ENCODE assay signal across 15 cellular contexts in the genomic region with DNA sequence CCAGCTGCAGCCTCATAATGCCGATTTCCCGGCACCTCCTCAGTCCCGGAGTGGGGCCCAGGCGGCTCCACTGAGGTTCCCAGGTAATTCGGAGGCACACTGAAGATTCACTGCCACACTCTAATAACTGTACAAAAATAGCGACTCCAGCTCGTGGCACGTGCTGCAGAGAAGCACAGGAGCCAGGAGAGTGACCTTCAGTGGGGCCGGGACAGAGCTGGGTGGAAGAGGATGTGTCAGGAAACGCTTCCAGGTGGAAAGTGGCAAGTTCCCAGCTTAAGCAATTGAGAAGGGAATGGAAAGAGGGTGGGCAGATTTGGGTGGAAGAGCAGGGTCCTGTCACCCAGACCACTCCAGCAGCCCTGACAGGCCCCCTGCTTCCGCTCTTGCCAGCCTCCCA. TPM values are rescaled to one million over a fixed set of nuclear protein-coding genes. Genes with fewer than 3 reads are reported as not detected.
DNase-seq lines count a peak whose midpoint lies in the region; ATAC-seq, FAIRE-seq and TF ChIP-seq lines count a peak whose summit lies in the region.
"Had no signal": no experiment of that assay in that cellular context is flagged by ENCODE, and none has a peak within 500 bp of the region (broad histone marks: within the 10 kb centered on the region; RNA-seq: fewer than 3 reads in every experiment).

No MANE protein-coding gene starts in this region.

- H4K20me1 ChIP-seq in IMR-90 (ENCODE audit: insufficient read depth, low read length) (no peaks in the 10 kb centered on the region; the same call in 1 of the 2 replicates), H1 (replicated peaks in 1 of 2; ENCODE audit: control insufficient read depth in 1 of 2, insufficient read depth in 2 of 2, low read length in 2 of 2) (peaks cover 0 to 2% of the 10 kb centered on the region in 2 experiments)

- DNase-seq in Right ventricle myocardium superior (no peak), cardiac septum (ENCODE audit: low spot score) (no peak), IMR-90 (no peak), H1 (ENCODE audit: low read depth in 1 of 2, low spot score in 2 of 2) (no peak)
- DNase-seq: ACHN; CD4-positive, CD25-positive, alpha-beta regulatory T cell; DMS79; H9 had no signal

- peaks cover 15 to 26% of the 10 kb centered on the region in 2 experiments for H3K79me1 ChIP-seq in IMR-90 (ENCODE audit: low read depth in 1 of 2, low read length in 2 of 2)
- no peaks in the 10 kb centered on the region for H3K79me1 ChIP-seq in H1 (ENCODE audit: low read depth, low read length)

- H3K23ac ChIP-seq in IMR-90 (ENCODE audit: low read depth, low read length): no peak overlapping the region
- no peak overlapping the region for H3K23ac ChIP-seq in H1 (ENCODE audit: insufficient read length)

- TF ChIP-seq RAD21 in IMR-90 (IDR thresholded peaks at IDR 0.05; ENCODE audit: low read length) (no peak), H1 (IDR thresholded peaks at IDR 0.05 in 1 of 2, conservative IDR thresholded peaks at IDR 0.05 in 1 of 2; ENCODE audit: low read depth in 2 of 2, low read length in 2 of 2) (no peak)

- H2BK12ac ChIP-seq in H1 (ENCODE audit: low read depth, low read length): 0 out of 2 replicates have a peak overlapping the region, but pooled peaks have one; percentile 39

- H2BK15ac ChIP-seq in IMR-90 (ENCODE audit: low read depth, low read length): no peak overlapping the region
- no peak overlapping the region for H2BK15ac ChIP-seq in H1 (ENCODE audit: low read length)

- H3K18ac ChIP-seq in IMR-90 (ENCODE audit: low read depth, low read length) (no peak overlapping the region), H1 (ENCODE audit: extremely low read depth, low read length) (no peak overlapping the region)

- CTCF ChIA-PET in IMR-90 (lab: Yijun Ruan, JAX) (no interaction called here), H1 (lab: Charles Lee; ENCODE audit: partially characterized antibody) (no interaction called here)

- no peak overlapping the region for H3K4ac ChIP-seq in IMR-90 (ENCODE audit: low read depth, low read length)
- H3K4ac ChIP-seq in H1 (replicated peaks; ENCODE audit: insufficient read length, low read depth, low read length): no peak overlapping the region

- H3K36me3 Mint-ChIP-seq in nephron (ENCODE audit: low read depth): no peaks in the 10 kb centered on the region
- no peaks in the 10 kb centered on the region for H3K36me3 Mint-ChIP-seq in stimulated activated memory B cell treated with anti-CD40 and anti-IgM and Interleukin-4, amounts not matched to agents 10 μg/mL and 1 μg/mL and 100 μg/mL, for 72 hours
- H3K36me3 Mint-ChIP-seq: CD4-positive, CD25-positive, alpha-beta regulatory T cell had no signal

- no peak for TF ChIP-seq POLR2A in IMR-90 (IDR thresholded peaks at IDR 0.05; ENCODE audit: low read depth, low read length)
- TF ChIP-seq POLR2A in H1 (IDR thresholded peaks at IDR 0.05; ENCODE audit: control extremely low read depth in 1 of 2, low read depth in 2 of 2, low read length in 2 of 2): no peak

- H3K56ac ChIP-seq in IMR-90 (ENCODE audit: extremely low read depth, insufficient read depth, low read length) (no peak overlapping the region), H1 (replicated peaks; ENCODE audit: insufficient read length, low read depth, low read length) (no peak overlapping the region)

- dilution Hi-C loops in IMR-90 (cut with HindIII; ENCODE audit: low sequenced_read_pairs, unreplicated experiment): no loop called here

- H4K91ac ChIP-seq in IMR-90 (ENCODE audit: insufficient read depth, low read depth, low read length): no peak overlapping the region
- H4K91ac ChIP-seq in H1 (replicated peaks; ENCODE audit: insufficient read length, low read length): no peak overlapping the region

- H3K27ac Mint-ChIP-seq in nephron: no peak overlapping the region
- no peak overlapping the region for H3K27ac Mint-ChIP-seq in stimulated activated memory B cell treated with anti-CD40 and anti-IgM and Interleukin-4, amounts not matched to agents 10 μg/mL and 1 μg/mL and 100 μg/mL, for 72 hours
- H3K27ac Mint-ChIP-seq: GM23338, H9 had no signal

- H2AK9ac ChIP-seq in IMR-90 (replicated peaks; ENCODE audit: low read depth, low read length, poor library complexity): peak overlapping the region; percentile 72

- 80% methylated on average over 1 of the region's 11 CpGs; no CpG with 5 or more reads in 1 of the 2 experiments for WGBS in IMR-90 (ENCODE audit: extremely low coverage in 2 of 2, insufficient read length in 1 of 2), 2 experiments
- WGBS in H1 (ENCODE audit: extremely low coverage in 1 of 2, insufficient coverage in 1 of 2, insufficient read length in 1 of 2, insufficient replicate concordance in 2 of 2, low coverage in 1 of 2, low lambda C conversion rate in 2 of 2, missing lambda C conversion rate in 1 of 2), 2 experiments: 90% methylated on average over 11 of the region's 11 CpGs; no CpG with 5 or more reads in 1 of the 2 experiments

- H3K9me3 ChIP-seq in IMR-90 (ENCODE audit: control insufficient read depth, insufficient read depth, low read length) (no peaks in the 10 kb centered on the region), H1 (ENCODE audit: insufficient read depth in 2 of 2, low read depth in 1 of 2, low read length in 1 of 2) (no peaks in the 10 kb centered on the region)
- H3K9me3 ChIP-seq: BLaER1 treated with 17β-estradiol and CSF1 and Interleukin-3, amounts not matched to agents 10 nM and 100 nM had no signal

- intact Hi-C loops in Right ventricle myocardium superior (cut with DNase I) (no loop called here), cardiac septum (cut with DNase I) (no loop called here), IMR-90 (cut with micrococcal nuclease) (no loop called here)

- H3K4me3 Mint-ChIP-seq in nephron: peak overlapping the region in 2 of 3 experiments; percentile 64 to 80
- H3K4me3 Mint-ChIP-seq in stimulated activated memory B cell treated with anti-CD40 and anti-IgM and Interleukin-4, amounts not matched to agents 10 μg/mL and 1 μg/mL and 100 μg/mL, for 72 hours: no peak overlapping the region
- H3K4me3 Mint-ChIP-seq: GM23338 had no signal

- no peak for TF ChIP-seq EP300 in H1 (IDR thresholded peaks at IDR 0.05; ENCODE audit: borderline replicate concordance in 1 of 2, low read depth in 2 of 2, low read length in 2 of 2)

- FAIRE-seq in H1 (lab: Jason Lieb, UNC): no peak
- FAIRE-seq: GM12878 had no signal

- H3K27me3 ChIP-seq in IMR-90 (ENCODE audit: control insufficient read depth, insufficient read depth, low read length): no peaks in the 10 kb centered on the region
- H3K27me3 ChIP-seq in H1 (replicated peaks in 1 of 4; ENCODE audit: control insufficient read depth in 3 of 4, extremely low read depth in 1 of 4, insufficient read depth in 3 of 4, low read length in 3 of 4): no peaks in the 10 kb centered on the region
- H3K27me3 ChIP-seq: BLaER1 treated with 17β-estradiol and CSF1 and Interleukin-3, amounts not matched to agents 10 nM and 100 nM had no signal

- H3K4me1 ChIP-seq in IMR-90 (ENCODE audit: control insufficient read depth, insufficient read depth, low read length) (no peaks in the 10 kb centered on the region; the same call in 1 of the 2 replicates), H1 (replicated peaks in 1 of 4; ENCODE audit: control insufficient read depth in 3 of 4, insufficient read depth in 4 of 4, low read length in 3 of 4) (peaks cover 0 to 3% (median 0%) of the 10 kb centered on the region in 4 experiments; a peak in 2 of 7 replicates)

- H3K36me3 ChIP-seq in IMR-90 (ENCODE audit: control insufficient read depth, insufficient read depth, low read length) (peaks cover 3% of the 10 kb centered on the region; the same call in 1 of the 2 replicates), H1 (ENCODE audit: control insufficient read depth in 2 of 4, insufficient read depth in 4 of 4, low read length in 3 of 4) (no peaks in the 10 kb centered on the region)

- H2BK20ac ChIP-seq in IMR-90 (ENCODE audit: low read depth, low read length) (no peak overlapping the region), H1 (ENCODE audit: low read length) (no peak overlapping the region)

- no peak overlapping the region for H4K5ac ChIP-seq in IMR-90 (ENCODE audit: low read depth, low read length)
- no peak overlapping the region for H4K5ac ChIP-seq in H1 (ENCODE audit: insufficient read length, low read depth, low read length)

- H4K8ac ChIP-seq in IMR-90 (ENCODE audit: low read depth in 2 of 2, low read length in 2 of 2): no peak overlapping the region
- H4K8ac ChIP-seq in H1 (ENCODE audit: extremely low read depth, insufficient read depth, low read length): no peak overlapping the region

- H3K9me3 Mint-ChIP-seq in nephron: no peaks in the 10 kb centered on the region
- no peaks in the 10 kb centered on the region for H3K9me3 Mint-ChIP-seq in stimulated activated memory B cell treated with anti-CD40 and anti-IgM and Interleukin-4, amounts not matched to agents 10 μg/mL and 1 μg/mL and 100 μg/mL, for 72 hours
- H3K9me3 Mint-ChIP-seq: CD4-positive, CD25-positive, alpha-beta regulatory T cell; GM23338; H9 had no signal

- H3K27ac ChIP-seq in IMR-90 (ENCODE audit: insufficient read depth, low read length) (no peak overlapping the region), H1 (ENCODE audit: low read depth, low read length) (no peak overlapping the region)
- H3K27ac ChIP-seq: BLaER1 treated with 17β-estradiol and CSF1 and Interleukin-3, amounts not matched to agents 10 nM and 100 nM had no signal

- no TSS peak for BruUV-seq in IMR-90 (replicated peaks; lab: Mats Ljungman, UMichigan)

- H3K4me1 Mint-ChIP-seq in nephron: peaks cover 12% of the 10 kb centered on the region
- H3K4me1 Mint-ChIP-seq in stimulated activated memory B cell treated with anti-CD40 and anti-IgM and Interleukin-4, amounts not matched to agents 10 μg/mL and 1 μg/mL and 100 μg/mL, for 72 hours: peaks cover 23% of the 10 kb centered on the region

- H3K9me1 ChIP-seq in IMR-90 (ENCODE audit: insufficient read depth, low read length): peaks cover 6% of the 10 kb centered on the region; the same call in 1 of the 2 replicates

- H3K23me2 ChIP-seq in H1 (ENCODE audit: low read depth, low read length): peaks cover 10% of the 10 kb centered on the region

- H3K4me3 ChIP-seq in IMR-90 (ENCODE audit: insufficient read depth, low read depth, low read length) (no peak overlapping the region), H1 (ENCODE audit: extremely low read depth in 1 of 4, insufficient read depth in 2 of 4, low read depth in 3 of 4, low read length in 4 of 4) (no peak overlapping the region)
- H3K4me3 ChIP-seq: BLaER1 treated with 17β-estradiol and CSF1 and Interleukin-3, amounts not matched to agents 10 nM and 100 nM; GM12878; GM23338 had no signal

- no peaks in the 10 kb centered on the region for H3K27me3 Mint-ChIP-seq in nephron (ENCODE audit: low read depth)
- H3K27me3 Mint-ChIP-seq in stimulated activated memory B cell treated with anti-CD40 and anti-IgM and Interleukin-4, amounts not matched to agents 10 μg/mL and 1 μg/mL and 100 μg/mL, for 72 hours: no peaks in the 10 kb centered on the region
- H3K27me3 Mint-ChIP-seq: CD4-positive, CD25-positive, alpha-beta regulatory T cell had no signal

- POLR2A ChIA-PET in IMR-90 (lab: Charles Lee; ENCODE audit: unreplicated experiment): no interaction called here
- POLR2A ChIA-PET in H1 (lab: Charles Lee; ENCODE audit: partially characterized antibody): no interaction called here

- H3K79me2 ChIP-seq in H1 (ENCODE audit: control insufficient read depth in 1 of 2, insufficient read depth in 2 of 2, low read length in 2 of 2): peaks cover 0 to 16% of the 10 kb centered on the region in 2 experiments

- no peak overlapping the region for H3K4me2 ChIP-seq in IMR-90 (ENCODE audit: low read depth, low read length)
- no peak overlapping the region for H3K4me2 ChIP-seq in H1 (ENCODE audit: insufficient read depth in 1 of 2, low read depth in 2 of 2, low read length in 2 of 2)
- H3K4me2 ChIP-seq: BLaER1 treated with 17β-estradiol and CSF1 and Interleukin-3, amounts not matched to agents 10 nM and 100 nM; GM23338 had no signal

- H2AK5ac ChIP-seq in IMR-90 (ENCODE audit: low read depth, low read length) (no peak overlapping the region), H1 (ENCODE audit: low read depth, low read length) (no peak overlapping the region)

- in situ Hi-C loops in IMR-90 (cut with MboI; ENCODE audit: low sequenced_read_pairs): no loop called here

- H3K9ac ChIP-seq in IMR-90 (ENCODE audit: low read depth, low read length): no peak overlapping the region
- no peak overlapping the region for H3K9ac ChIP-seq in H1 (replicated peaks in 1 of 4; ENCODE audit: extremely low read depth in 1 of 4, low read depth in 3 of 4, low read length in 3 of 4)
- H3K9ac ChIP-seq: BLaER1 treated with 17β-estradiol and CSF1 and Interleukin-3, amounts not matched to agents 10 nM and 100 nM had no signal

- TF ChIP-seq CTCF in IMR-90 (conservative IDR thresholded peaks at IDR 0.05; ENCODE audit: low read depth, low read length): no peak
- TF ChIP-seq CTCF in H1 (IDR thresholded peaks at IDR 0.05; ENCODE audit: control extremely low read depth in 1 of 3, insufficient read depth in 1 of 3, low read depth in 1 of 3, low read length in 3 of 3): no peak
- TF ChIP-seq CTCF in nephron (IDR thresholded peaks at IDR 0.05; ENCODE audit: unreplicated experiment in 3 of 3): no peak

- H3K14ac ChIP-seq in IMR-90 (replicated peaks; ENCODE audit: low read depth, low read length): no peak overlapping the region
- H3K14ac ChIP-seq in H1 (ENCODE audit: insufficient read length): no peak overlapping the region

- peak; percentile 17 for ATAC-seq in Right ventricle myocardium superior (ENCODE audit: poor library complexity)
- ATAC-seq in IMR-90 (ENCODE audit: low read depth): no peak
- no peak for ATAC-seq in GM18907 (IDR thresholded peaks at IDR 0.05; ENCODE audit: unreplicated experiment)
- ATAC-seq in HG03439 (IDR thresholded peaks at IDR 0.05; ENCODE audit: unreplicated experiment): no peak
- ATAC-seq in stimulated activated memory B cell treated with anti-CD40 and anti-IgM and Interleukin-4, amounts not matched to agents 10 μg/mL and 1 μg/mL and 100 μg/mL, for 72 hours: no peak
- ATAC-seq: GM12878, GM23338 had no signal

- no peak overlapping the region for H2BK120ac ChIP-seq in IMR-90 (ENCODE audit: low read depth, low read length)
- no peak overlapping the region for H2BK120ac ChIP-seq in H1 (replicated peaks; ENCODE audit: low read depth, low read length)

- H2BK5ac ChIP-seq in IMR-90 (ENCODE audit: low read depth, low read length, poor library complexity, severe bottlenecking) (no peak overlapping the region), H1 (ENCODE audit: low read depth, low read length) (no peak overlapping the region; the same call in 1 of the 2 replicates)

- H2AFZ ChIP-seq in IMR-90 (replicated peaks; ENCODE audit: low read length, poor library complexity): no peak overlapping the region
- H2AFZ ChIP-seq in H1 (ENCODE audit: low read length): no peak overlapping the region
- H2AFZ ChIP-seq: GM23338 had no signal

RNA-seq across cellular contexts. Expression of a gene that starts 3.1 kb away (rescaled TPM):
- total RNA-seq in Right ventricle myocardium superior (146 TPM), cardiac septum (78.6 TPM), IMR-90 (2012; rRNA removed) (137 and 145 TPM in 2 replicates)
- polyA plus RNA-seq in IMR-90 (2012; rRNA removed) (139 and 172 TPM in 2 replicates), H1 (2011; rRNA removed) (283 and 353 TPM in 2 replicates)
- 90.5 and 90.6 TPM in 2 replicates for polyA plus RNA-seq in IMR-90 (2012; cell fraction: cytosol; rRNA removed)
- polyA plus RNA-seq in IMR-90 (2012; cell fraction: nucleus; rRNA removed; ENCODE audit: low replicate concordance): 225 and 239 TPM in 2 replicates
- 215 and 222 TPM in 2 replicates for total RNA-seq in H1 (2021; fragmentation: NEBNext Ultra II Directional; extraction: Animal tissue kit (Norgen Biotek cat#: 25700))
- polyA plus RNA-seq in H1 (2011; cell fraction: cytosol; rRNA removed): 294 TPM
- 691 TPM for polyA plus RNA-seq in H1 (2011; cell fraction: nucleus; rRNA removed)
- polyA plus RNA-seq in H1 (2012, experiment 1 of 2): 238 to 338 TPM (median 307 TPM) in 4 replicates
- polyA plus RNA-seq in H1 (2012, experiment 2 of 2): 231 TPM
- polyA plus RNA-seq in H1 (2013, experiment 1 of 2): 287 TPM
- polyA plus RNA-seq in H1 (2013, experiment 2 of 2): 257 TPM
- 361 and 364 TPM in 2 replicates for polyA minus RNA-seq in H1 (2011; rRNA and poly(A)+ RNA removed)
- polyA minus RNA-seq in H1 (2011; cell fraction: cytosol; rRNA and poly(A)+ RNA removed): 128 TPM
- polyA minus RNA-seq in H1 (2011; cell fraction: nucleus; rRNA and poly(A)+ RNA removed): 138 TPM
